Comparison of ENCODE assay signal across 1 cellular context in genomic region chr7:92837214-92837749, GRCh38.
TF ChIP-seq lines count a peak whose summit lies in the region.

No MANE protein-coding gene starts in this region.

TF ChIP-seq in H1, 55 proteins besides CTCF, POLR2A, EP300 and RAD21 (continued from another document):
- no peak for TF ChIP-seq CEBPB (IDR thresholded peaks at IDR 0.05; ENCODE audit: low read depth, low read length)
- TF ChIP-seq KDM5A (IDR thresholded peaks at IDR 0.05; ENCODE audit: low read length), result no peak
- no peak for TF ChIP-seq CHD1 (IDR thresholded peaks at IDR 0.05; ENCODE audit: low read depth, low read length)
- TF ChIP-seq JUN (IDR thresholded peaks at IDR 0.05; ENCODE audit: low read depth, low read length), result no peak
- no peak for TF ChIP-seq KDM1A (IDR thresholded peaks at IDR 0.05; ENCODE audit: borderline replicate concordance, low read length)
- TF ChIP-seq TBP (IDR thresholded peaks at IDR 0.05; ENCODE audit: low read depth, low read length), result no peak
- no peak for TF ChIP-seq EZH2 (IDR thresholded peaks at IDR 0.05; ENCODE audit: low read depth, low read length, severe bottlenecking)
- no peak for TF ChIP-seq RXRA (IDR thresholded peaks at IDR 0.05; ENCODE audit: insufficient read depth, low read depth, low read length)
- TF ChIP-seq CBX8 (IDR thresholded peaks at IDR 0.05; ENCODE audit: borderline replicate concordance, low read depth, low read length), result no peak
- no peak for TF ChIP-seq JUND (IDR thresholded peaks at IDR 0.05; ENCODE audit: low read length)
- no peak for TF ChIP-seq TCF12 (IDR thresholded peaks at IDR 0.05; ENCODE audit: low read depth, low read length)
- no peak for TF ChIP-seq CBX5 (IDR thresholded peaks at IDR 0.05; ENCODE audit: low read depth, low read length)
- no peak for TF ChIP-seq SIRT6 (IDR thresholded peaks at IDR 0.05; ENCODE audit: low read length)
